Comparison of ENCODE assay signal across 1 cellular context in the genomic region with DNA sequence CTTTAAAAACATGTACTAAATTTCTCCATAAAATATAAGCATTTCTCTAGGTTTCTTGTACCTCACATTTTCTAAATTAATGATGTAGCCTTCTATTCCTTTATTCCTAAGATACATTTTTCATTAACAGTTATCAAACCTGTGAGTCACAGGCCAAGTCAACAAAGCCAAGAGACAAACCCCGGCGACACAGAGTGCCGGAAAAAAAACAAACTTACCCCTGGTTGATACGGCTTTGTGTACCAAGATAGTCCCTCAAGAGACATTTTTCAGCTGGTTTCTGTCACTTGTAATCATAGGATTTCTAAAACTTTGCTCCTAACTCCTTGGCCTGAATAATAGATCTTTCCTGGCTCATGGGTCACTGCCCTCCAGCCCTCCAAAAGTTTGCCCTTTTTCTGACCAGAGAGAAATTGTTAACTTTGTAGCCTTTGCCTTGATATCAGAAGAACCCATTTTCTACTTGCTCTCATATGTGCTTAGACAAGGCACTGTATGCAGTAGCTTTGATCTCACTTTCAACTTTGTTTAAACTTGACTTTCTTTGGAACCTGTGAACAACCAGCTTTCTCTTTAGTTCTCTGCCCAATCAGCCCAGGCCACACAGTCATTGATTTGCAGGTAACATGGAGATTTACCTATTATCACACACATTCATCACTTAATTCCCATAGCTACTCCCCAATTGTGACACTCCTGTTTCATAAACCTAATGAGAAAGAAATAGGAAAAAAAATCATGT.
TF ChIP-seq lines count a peak whose summit lies in the region.

No MANE protein-coding gene starts in this region.

TF ChIP-seq in IMR-90, 13 proteins besides CTCF, POLR2A, EP300 and RAD21:
- TF ChIP-seq MAFK (IDR thresholded peaks at IDR 0.05; ENCODE audit: low read depth, low read length) = no peak
- no peak for TF ChIP-seq MAZ (IDR thresholded peaks at IDR 0.05; ENCODE audit: borderline replicate concordance, low read depth, low read length)
- no peak for TF ChIP-seq CHD1 (IDR thresholded peaks at IDR 0.05; ENCODE audit: low read depth, low read length)
- no peak for TF ChIP-seq RCOR1 (IDR thresholded peaks at IDR 0.05; ENCODE audit: insufficient replicate concordance, low read length)
- TF ChIP-seq NFE2L2 (IDR thresholded peaks at IDR 0.05; ENCODE audit: low read depth, low read length) = no peak
- no peak for TF ChIP-seq MXI1 (IDR thresholded peaks at IDR 0.05; ENCODE audit: borderline replicate concordance, low read depth, low read length)
- TF ChIP-seq RFX5 (IDR thresholded peaks at IDR 0.05; ENCODE audit: low read depth, low read length) = no peak
- TF ChIP-seq, protein P1, sequence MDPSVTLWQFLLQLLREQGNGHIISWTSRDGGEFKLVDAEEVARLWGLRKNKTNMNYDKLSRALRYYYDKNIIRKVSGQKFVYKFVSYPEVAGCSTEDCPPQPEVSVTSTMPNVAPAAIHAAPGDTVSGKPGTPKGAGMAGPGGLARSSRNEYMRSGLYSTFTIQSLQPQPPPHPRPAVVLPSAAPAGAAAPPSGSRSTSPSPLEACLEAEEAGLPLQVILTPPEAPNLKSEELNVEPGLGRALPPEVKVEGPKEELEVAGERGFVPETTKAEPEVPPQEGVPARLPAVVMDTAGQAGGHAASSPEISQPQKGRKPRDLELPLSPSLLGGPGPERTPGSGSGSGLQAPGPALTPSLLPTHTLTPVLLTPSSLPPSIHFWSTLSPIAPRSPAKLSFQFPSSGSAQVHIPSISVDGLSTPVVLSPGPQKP (IDR thresholded peaks at IDR 0.05; ENCODE audit: borderline replicate concordance, low read depth, low read length) = no peak
- TF ChIP-seq, protein P2, sequence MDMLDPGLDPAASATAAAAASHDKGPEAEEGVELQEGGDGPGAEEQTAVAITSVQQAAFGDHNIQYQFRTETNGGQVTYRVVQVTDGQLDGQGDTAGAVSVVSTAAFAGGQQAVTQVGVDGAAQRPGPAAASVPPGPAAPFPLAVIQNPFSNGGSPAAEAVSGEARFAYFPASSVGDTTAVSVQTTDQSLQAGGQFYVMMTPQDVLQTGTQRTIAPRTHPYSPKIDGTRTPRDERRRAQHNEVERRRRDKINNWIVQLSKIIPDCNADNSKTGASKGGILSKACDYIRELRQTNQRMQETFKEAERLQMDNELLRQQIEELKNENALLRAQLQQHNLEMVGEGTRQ (IDR thresholded peaks at IDR 0.05; ENCODE audit: low read depth, low read length) = no peak
- no peak for TF ChIP-seq CEBPB (IDR thresholded peaks at IDR 0.05; ENCODE audit: low read depth, low read length)
- TF ChIP-seq FOS (IDR thresholded peaks at IDR 0.05; ENCODE audit: low read depth, low read length) = no peak
TF ChIP-seq in IMR-90: peak in this region for 0.
